Comparison of ENCODE assay signal across 12 cellular contexts in the genomic region with DNA sequence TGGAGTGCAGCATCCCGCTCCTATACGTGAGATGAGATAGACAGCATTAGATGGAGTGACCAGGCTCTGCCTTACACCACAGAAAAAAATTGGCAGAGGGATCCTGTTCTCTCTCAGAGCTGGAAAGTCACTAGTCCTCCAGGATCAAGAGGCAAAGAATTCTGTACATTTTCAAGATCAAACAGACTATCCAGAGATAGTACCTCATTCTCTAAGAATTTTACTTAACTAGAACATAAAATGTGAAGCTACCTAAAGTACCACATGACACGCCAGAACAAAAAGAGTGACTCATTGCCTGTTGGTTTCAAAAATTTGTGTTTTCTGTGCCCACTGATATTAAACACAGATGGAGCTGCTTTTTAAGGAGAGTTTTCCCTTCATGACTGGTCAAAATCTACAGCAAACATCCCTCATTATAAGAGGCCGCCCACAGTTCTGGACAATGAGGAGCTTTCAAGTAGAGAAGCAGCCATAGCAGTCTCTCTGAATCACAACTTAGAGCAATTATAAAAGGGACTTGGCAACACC. TPM values are rescaled to one million over a fixed set of nuclear protein-coding genes. Genes with fewer than 3 reads are reported as not detected.
DNase-seq lines count a peak whose midpoint lies in the region; ATAC-seq, FAIRE-seq and TF ChIP-seq lines count a peak whose summit lies in the region.
"Had no signal": no experiment of that assay in that cellular context is flagged by ENCODE, and none has a peak within 500 bp of the region (broad histone marks: within the 10 kb centered on the region; RNA-seq: fewer than 3 reads in every experiment).

No MANE protein-coding gene starts in this region.

- no peak overlapping the region for H3K4me3 Mint-ChIP-seq in neural crest cell
- H3K4me3 Mint-ChIP-seq: activated T-cell treated with anti-CD3 and anti-CD28 coated beads, Interleukin-2, amount 50 U/mL, for 72 hours; CD8-positive, alpha-beta T cell had no signal

- H3K9me3 Mint-ChIP-seq in neural crest cell = no peaks in the 10 kb centered on the region
- H3K9me3 Mint-ChIP-seq: activated T-cell treated with anti-CD3 and anti-CD28 coated beads, Interleukin-2, amount 50 U/mL, for 72 hours; CD8-positive, alpha-beta T cell had no signal

- no peaks in the 10 kb centered on the region for H3K9me1 ChIP-seq in endothelial cell of umbilical vein (replicated peaks; ENCODE audit: control insufficient read depth, extremely low read depth, insufficient read depth, low read length)

- H3K4me1 ChIP-seq in endothelial cell of umbilical vein (ENCODE audit: control insufficient read depth, extremely low read depth, insufficient read depth, low read length) = peaks cover 13% of the 10 kb centered on the region
- H3K4me1 ChIP-seq in HepG2 (ENCODE audit: insufficient read depth, low read length) = no peaks in the 10 kb centered on the region
- peaks cover 0 to 15% (median 0%) of the 10 kb centered on the region in 4 donors for H3K4me1 ChIP-seq in stomach

- H3K4me1 Mint-ChIP-seq in neural crest cell = peaks cover 9% of the 10 kb centered on the region

- peaks cover 14% of the 10 kb centered on the region for H3K36me3 Mint-ChIP-seq in neural crest cell (ENCODE audit: low read depth)

- H4K20me1 ChIP-seq in endothelial cell of umbilical vein (replicated peaks; ENCODE audit: control insufficient read depth, extremely low read depth, insufficient read depth, low read length) (no peaks in the 10 kb centered on the region), HepG2 (ENCODE audit: insufficient read depth, low read length) (no peaks in the 10 kb centered on the region)

- no peak overlapping the region for H3K4me3 ChIP-seq in endothelial cell of umbilical vein (replicated peaks in 1 of 3; ENCODE audit: insufficient read depth in 1 of 3, low read depth in 1 of 3, low read length in 3 of 3)
- no peak overlapping the region for H3K4me3 ChIP-seq in HepG2 (replicated peaks in 1 of 3; ENCODE audit: insufficient read depth in 1 of 3, low read depth in 2 of 3, low read length in 3 of 3)
- H3K4me3 ChIP-seq in stomach = no peak overlapping the region

- in situ Hi-C loops in HepG2 (cut with HindIII; ENCODE audit: extremely low pct_ligation_motif_present, low pct_unique_long_range_greater_than_20kb) = no loop called here

- H2AFZ ChIP-seq in endothelial cell of umbilical vein (ENCODE audit: low read depth, low read length) (no peak overlapping the region), HepG2 (ENCODE audit: low read length) (no peak overlapping the region)

- FAIRE-seq in endothelial cell of umbilical vein (lab: Jason Lieb, UNC) = peak; percentile 83
- FAIRE-seq in HepG2 (lab: Jason Lieb, UNC) = no peak

- intact Hi-C loops in endothelial cell of umbilical vein (cut with micrococcal nuclease) = loop anchor here (10.0 kb wide), 1 partner anchor 73 kb away; a partner anchor contains a TSS
- intact Hi-C loops in HepG2 (cut with micrococcal nuclease; ENCODE audit: unreplicated experiment) = no loop called here
- intact Hi-C loops in stomach (cut with DNase I; ENCODE audit: low total_unique reads) = no loop called here

- BruUV-seq in endothelial cell of umbilical vein (replicated peaks; lab: Mats Ljungman, UMichigan) (no TSS peak), HepG2 (replicated peaks; lab: Mats Ljungman, UMichigan) (no TSS peak)

- TF ChIP-seq POLR2A in endothelial cell of umbilical vein (IDR thresholded peaks at IDR 0.05; ENCODE audit: low read depth, low read length) = no peak
- no peak for TF ChIP-seq POLR2A in HepG2 (IDR thresholded peaks at IDR 0.05; ENCODE audit: insufficient read depth in 1 of 2, low read depth in 2 of 2, low read length in 2 of 2)
- no peak for TF ChIP-seq POLR2A in stomach (IDR thresholded peaks at IDR 0.05)

- TF ChIP-seq RAD21 in HepG2 (CRISPR knock-in tag; IDR thresholded peaks at IDR 0.05) = no peak

- 99% methylated on average over 4 of the region's 4 CpGs for WGBS in HepG2 (ENCODE audit: low lambda C conversion rate)
- WGBS in stomach, 5 donors = 88 to 91% (median 90%) methylated on average over 4 of the region's 4 CpGs

- DNase-seq in AG08395 (ENCODE audit: low spot score) = peak; percentile 92
- DNase-seq in NCI-H446 (lab: John Stamatoyannopoulos, UW) = peak; percentile 19 to 70
- peak; percentile 72 for DNase-seq in endothelial cell of umbilical vein (ENCODE audit: low read depth, low spot score)
- DNase-seq in neural crest cell (ENCODE audit: low read depth, low spot score) = no peak
- DNase-seq in NCI-H524 treated with DMSO at 0.1 percent for 48 hours (lab: John Stamatoyannopoulos, UW) = no peak
- no peak for DNase-seq in HepG2 (ENCODE audit: low spot score)
- DNase-seq in stomach = no peak
- DNase-seq: activated T-cell treated with anti-CD3 and anti-CD28 coated beads, Interleukin-2, amount 50 U/mL, for 72 hours; CD8-positive, alpha-beta T cell; retina; stimulated activated naive CD8-positive, alpha-beta T cell treated with anti-CD3 and anti-CD28 coated beads, Interleukin-15, Interleukin-2, amounts not matched to agents 100 U/mL and 50 U/mL, for 24 hours had no signal

- H3K27me3 Mint-ChIP-seq in neural crest cell (ENCODE audit: low read depth) = no peaks in the 10 kb centered on the region

- dilution Hi-C loops in endothelial cell of umbilical vein (cut with MboI; ENCODE audit: extremely low pct_ligation_motif_present, low sequenced_read_pairs) = no loop called here

- TF ChIP-seq CTCF in endothelial cell of umbilical vein (IDR thresholded peaks at IDR 0.05; ENCODE audit: extremely low read depth in 1 of 2, insufficient read depth in 1 of 2, low read depth in 1 of 2, low read length in 2 of 2) = no peak
- no peak for TF ChIP-seq CTCF in neural crest cell (conservative IDR thresholded peaks at IDR 0.05)
- TF ChIP-seq CTCF in HepG2 (CRISPR knock-in tag; IDR thresholded peaks at IDR 0.05) = no peak
- TF ChIP-seq CTCF in stomach (IDR thresholded peaks at IDR 0.05) = no peak

- CTCF ChIA-PET in endothelial cell of umbilical vein (lab: Charles Lee) = interaction anchor here (0.6 to 3.3 kb wide), 9 partner anchors 12 to 94 kb away, joined by 3 to 18 read pairs (median 5); a partner anchor contains a TSS
- CTCF ChIA-PET in HepG2 (lab: Yijun Ruan, JAX; ENCODE audit: low intra/inter-chr PET ratio, low total read pairs) = no interaction called here

- H3K4me2 ChIP-seq in endothelial cell of umbilical vein (ENCODE audit: insufficient read depth, low read length) = no peak overlapping the region
- no peak overlapping the region for H3K4me2 ChIP-seq in HepG2 (ENCODE audit: low read depth, low read length)

- ATAC-seq in GM21390 (IDR thresholded peaks at IDR 0.05; ENCODE audit: unreplicated experiment) (no peak), HepG2 (no peak)
- ATAC-seq: activated T-cell treated with anti-CD3 and anti-CD28 coated beads, Interleukin-2, amount 50 U/mL, for 72 hours; CD8-positive, alpha-beta T cell; stimulated activated naive CD8-positive, alpha-beta T cell treated with anti-CD3 and anti-CD28 coated beads, Interleukin-15, Interleukin-2, amounts not matched to agents 100 U/mL and 50 U/mL, for 24 hours had no signal

- H3K36me3 ChIP-seq in endothelial cell of umbilical vein (ENCODE audit: control insufficient read depth in 2 of 2, extremely low read depth in 1 of 2, insufficient read depth in 2 of 2, low read length in 2 of 2) (peaks cover 12 to 17% of the 10 kb centered on the region in 2 experiments), HepG2 (replicated peaks in 1 of 2; ENCODE audit: control insufficient read depth in 1 of 2, insufficient read depth in 2 of 2, low read length in 2 of 2) (peaks cover 9 to 49% of the 10 kb centered on the region in 2 experiments), stomach (peaks cover 28 to 83% (median 80%) of the 10 kb centered on the region in 4 donors)

- H3K27me3 ChIP-seq in endothelial cell of umbilical vein (ENCODE audit: control insufficient read depth in 2 of 2, insufficient read depth in 2 of 2, low read length in 2 of 2) = no peaks in the 10 kb centered on the region
- H3K27me3 ChIP-seq in HepG2 (ENCODE audit: control insufficient read depth in 1 of 2, insufficient read depth in 2 of 2, low read length in 2 of 2) = no peaks in the 10 kb centered on the region
- H3K27me3 ChIP-seq in stomach = no peaks in the 10 kb centered on the region

- POLR2A ChIA-PET in endothelial cell of umbilical vein (lab: Charles Lee) (no interaction called here), HepG2 (lab: Yijun Ruan, JAX) (no interaction called here)

- H3K27ac Mint-ChIP-seq in neural crest cell (ENCODE audit: unreplicated experiment) = peak overlapping the region; percentile 50
- H3K27ac Mint-ChIP-seq: CD8-positive, alpha-beta T cell had no signal

- TF ChIP-seq EP300 in HepG2 (IDR thresholded peaks at IDR 0.05; ENCODE audit: low read depth in 2 of 2, low read length in 2 of 2) (no peak), HepG2 (CRISPR knock-in tag; IDR thresholded peaks at IDR 0.05; ENCODE audit: borderline replicate concordance) (no peak), stomach (IDR thresholded peaks at IDR 0.05) (no peak)

- peak overlapping the region; percentile 5 for H3K9ac ChIP-seq in endothelial cell of umbilical vein (replicated peaks; ENCODE audit: extremely low read depth, insufficient read depth, low read length)
- no peak overlapping the region for H3K9ac ChIP-seq in HepG2 (ENCODE audit: insufficient read depth, low read depth, low read length)

- H3K27ac ChIP-seq in endothelial cell of umbilical vein (ENCODE audit: insufficient read depth, low read depth, low read length) (peak overlapping the region; percentile 33), HepG2 (ENCODE audit: extremely low read length, insufficient read depth, low read length) (no peak overlapping the region), stomach (no peak overlapping the region)

- H3K9me3 ChIP-seq in endothelial cell of umbilical vein (replicated peaks; ENCODE audit: control insufficient read depth, insufficient read depth, low read length) = no peaks in the 10 kb centered on the region
- no peaks in the 10 kb centered on the region for H3K9me3 ChIP-seq in HepG2 (ENCODE audit: low read length)
- no peaks in the 10 kb centered on the region for H3K9me3 ChIP-seq in stomach

- H3K79me2 ChIP-seq in endothelial cell of umbilical vein (ENCODE audit: control insufficient read depth, insufficient read depth, low read length) (no peaks in the 10 kb centered on the region), HepG2 (ENCODE audit: insufficient read depth, low read length) (no peaks in the 10 kb centered on the region)

RNA-seq across cellular contexts. Expression of a gene that starts 32.3 kb away (rescaled TPM):
- total RNA-seq in endothelial cell of umbilical vein (not detected in 2 replicates), neural crest cell (not detected in 2 replicates), HepG2 (2016; rRNA removed; fragmentation: Illumina TruSeq; extraction: Trizol) (not detected in 2 replicates), stomach (1 to 10 TPM in 1 of 5 donors, under 1 TPM in 1, not detected in 3; 0.37 to 4.8 TPM)
- polyA plus RNA-seq in endothelial cell of umbilical vein (not detected in 2 replicates), HepG2 (2011; rRNA removed) (0.04 and 0.09 TPM in 2 replicates), stomach (under 1 TPM in 1 of 3 donors, not detected in 2; 0.25 TPM)
- not detected in 2 replicates for polyA plus RNA-seq in endothelial cell of umbilical vein (2011; cell fraction: cytosol; rRNA removed)
- polyA plus RNA-seq in endothelial cell of umbilical vein (2011; cell fraction: nucleus; rRNA removed) = not detected in 2 replicates
- 0.18 and 0.51 TPM in 2 replicates for polyA plus RNA-seq in endothelial cell of umbilical vein (2012)
- polyA minus RNA-seq in endothelial cell of umbilical vein = not detected in 2 replicates
- polyA minus RNA-seq in endothelial cell of umbilical vein (2011; cell fraction: cytosol; rRNA and poly(A)+ RNA removed) = not detected
- polyA minus RNA-seq in endothelial cell of umbilical vein (2011; cell fraction: nucleus; rRNA and poly(A)+ RNA removed) = not detected in 2 replicates
- total RNA-seq in HepG2 (2016; cell fraction: cytosol; rRNA removed; fragmentation: Illumina TruSeq; extraction: Trizol; ENCODE audit: low read depth) = not detected in 2 replicates
- not detected in 2 replicates for total RNA-seq in HepG2 (2016; cell fraction: insoluble cytoplasmic fraction; rRNA removed; fragmentation: Illumina TruSeq; extraction: Trizol)
- not detected in 2 replicates for total RNA-seq in HepG2 (2016; cell fraction: membrane; rRNA removed; fragmentation: Illumina TruSeq; extraction: Trizol)
- not detected in 2 replicates for total RNA-seq in HepG2 (2016; cell fraction: nucleus; rRNA removed; fragmentation: Illumina TruSeq; extraction: Trizol)
- polyA plus RNA-seq in HepG2 (2011; cell fraction: cytosol; rRNA removed) = not detected in 2 replicates
- not detected in 2 replicates for polyA plus RNA-seq in HepG2 (2011; cell fraction: nucleus; rRNA removed)
- 0.20 TPM in 1 of 2 replicates, not detected in the other for polyA plus RNA-seq in HepG2 (2012)
- polyA plus RNA-seq in HepG2 (2016; cell fraction: cytosol; fragmentation: Illumina TruSeq; extraction: Trizol; ENCODE audit: low read depth) = not detected in 2 replicates
- not detected in 2 replicates for polyA plus RNA-seq in HepG2 (2016; cell fraction: insoluble cytoplasmic fraction; fragmentation: Illumina TruSeq; extraction: Trizol; ENCODE audit: low read depth)
- polyA plus RNA-seq in HepG2 (2016; cell fraction: membrane; fragmentation: Illumina TruSeq; extraction: Trizol; ENCODE audit: low read depth) = not detected in 2 replicates
- not detected in 2 replicates for polyA plus RNA-seq in HepG2 (2016; cell fraction: nucleus; fragmentation: Illumina TruSeq; extraction: Trizol; ENCODE audit: insufficient read depth, low read depth)
- polyA minus RNA-seq in HepG2 (2011; rRNA and poly(A)+ RNA removed; ENCODE audit: low replicate concordance) = 0.09 TPM in 1 of 2 replicates, not detected in the other
- not detected in 2 replicates for polyA minus RNA-seq in HepG2 (2011; cell fraction: cytosol; rRNA and poly(A)+ RNA removed)
- polyA minus RNA-seq in HepG2 (2011; cell fraction: nucleus; rRNA and poly(A)+ RNA removed) = not detected in 2 replicates

RNA-seq across cellular contexts. Expression of a gene that starts 44.4 kb away (rescaled TPM):
- total RNA-seq in endothelial cell of umbilical vein (0.58 TPM in 1 of 2 replicates, not detected in the other), neural crest cell (0.33 and 1.0 TPM in 2 replicates), HepG2 (2016; rRNA removed; fragmentation: Illumina TruSeq; extraction: Trizol) (46.4 and 65.0 TPM in 2 replicates), stomach (1 to 10 TPM in 3 of 5 donors, not detected in 2; 3.2 to 5.1 (median 3.5) TPM)
- polyA plus RNA-seq in endothelial cell of umbilical vein (0.03 and 0.11 TPM in 2 replicates), HepG2 (2011; rRNA removed) (14.9 and 16.2 TPM in 2 replicates), stomach (1 to 10 TPM in 1 of 3 donors, under 1 TPM in 2; 0.13 to 2.1 (median 0.62) TPM)
- 0.04 and 0.05 TPM in 2 replicates for polyA plus RNA-seq in endothelial cell of umbilical vein (2011; cell fraction: cytosol; rRNA removed)
- 1.2 and 1.6 TPM in 2 replicates for polyA plus RNA-seq in endothelial cell of umbilical vein (2011; cell fraction: nucleus; rRNA removed)
- polyA plus RNA-seq in endothelial cell of umbilical vein (2012) = 0.29 and 0.43 TPM in 2 replicates
- polyA minus RNA-seq in endothelial cell of umbilical vein = 0.29 TPM in 1 of 2 replicates, not detected in the other
- not detected for polyA minus RNA-seq in endothelial cell of umbilical vein (2011; cell fraction: cytosol; rRNA and poly(A)+ RNA removed)
- 0.48 TPM in 1 of 2 replicates, not detected in the other for polyA minus RNA-seq in endothelial cell of umbilical vein (2011; cell fraction: nucleus; rRNA and poly(A)+ RNA removed)
- 5.9 and 8.7 TPM in 2 replicates for total RNA-seq in HepG2 (2016; cell fraction: cytosol; rRNA removed; fragmentation: Illumina TruSeq; extraction: Trizol; ENCODE audit: low read depth)
- 46.0 and 60.4 TPM in 2 replicates for total RNA-seq in HepG2 (2016; cell fraction: insoluble cytoplasmic fraction; rRNA removed; fragmentation: Illumina TruSeq; extraction: Trizol)
- 13.2 and 14.5 TPM in 2 replicates for total RNA-seq in HepG2 (2016; cell fraction: membrane; rRNA removed; fragmentation: Illumina TruSeq; extraction: Trizol)
- 33.5 and 36.3 TPM in 2 replicates for total RNA-seq in HepG2 (2016; cell fraction: nucleus; rRNA removed; fragmentation: Illumina TruSeq; extraction: Trizol)
- 8.0 and 13.5 TPM in 2 replicates for polyA plus RNA-seq in HepG2 (2011; cell fraction: cytosol; rRNA removed)
- 12.7 and 23.2 TPM in 2 replicates for polyA plus RNA-seq in HepG2 (2011; cell fraction: nucleus; rRNA removed)
- 45.2 and 96.7 TPM in 2 replicates for polyA plus RNA-seq in HepG2 (2012)
- polyA plus RNA-seq in HepG2 (2016; cell fraction: cytosol; fragmentation: Illumina TruSeq; extraction: Trizol; ENCODE audit: low read depth) = 5.2 and 5.6 TPM in 2 replicates
- 58.1 and 59.2 TPM in 2 replicates for polyA plus RNA-seq in HepG2 (2016; cell fraction: insoluble cytoplasmic fraction; fragmentation: Illumina TruSeq; extraction: Trizol; ENCODE audit: low read depth)
- polyA plus RNA-seq in HepG2 (2016; cell fraction: membrane; fragmentation: Illumina TruSeq; extraction: Trizol; ENCODE audit: low read depth) = 7.9 and 8.6 TPM in 2 replicates
- 46.8 and 47.0 TPM in 2 replicates for polyA plus RNA-seq in HepG2 (2016; cell fraction: nucleus; fragmentation: Illumina TruSeq; extraction: Trizol; ENCODE audit: insufficient read depth, low read depth)
- 0.30 and 3.5 TPM in 2 replicates for polyA minus RNA-seq in HepG2 (2011; rRNA and poly(A)+ RNA removed; ENCODE audit: low replicate concordance)
- polyA minus RNA-seq in HepG2 (2011; cell fraction: cytosol; rRNA and poly(A)+ RNA removed) = 7.9 and 8.2 TPM in 2 replicates
- polyA minus RNA-seq in HepG2 (2011; cell fraction: nucleus; rRNA and poly(A)+ RNA removed) = 12.7 and 19.3 TPM in 2 replicates

Comparison
In these comparisons a context has a peak if more than half of its experiments do, and no peak if none do; other contexts are left out.
1. DNase-seq: peak in AG08395 (single experiment), NCI-H446 (2 of 2) and endothelial cell of umbilical vein (single experiment); none in neural crest cell (single experiment), NCI-H524 treated with DMSO at 0.1 percent for 48 hours (single experiment), HepG2 (single experiment) and stomach (single experiment).